Comparison of ENCODE assay signal across 9 cellular contexts in genomic region chr6:1311400-1312192, GRCh38. TPM values are rescaled to one million over a fixed set of nuclear protein-coding genes. Genes with fewer than 3 reads are reported as not detected.
DNase-seq lines count a peak whose midpoint lies in the region; ATAC-seq, FAIRE-seq and TF ChIP-seq lines count a peak whose summit lies in the region.
"Had no signal": no experiment of that assay in that cellular context is flagged by ENCODE, and none has a peak within 500 bp of the region (broad histone marks: within the 10 kb centered on the region; RNA-seq: fewer than 3 reads in every experiment).

A gene with protein sequence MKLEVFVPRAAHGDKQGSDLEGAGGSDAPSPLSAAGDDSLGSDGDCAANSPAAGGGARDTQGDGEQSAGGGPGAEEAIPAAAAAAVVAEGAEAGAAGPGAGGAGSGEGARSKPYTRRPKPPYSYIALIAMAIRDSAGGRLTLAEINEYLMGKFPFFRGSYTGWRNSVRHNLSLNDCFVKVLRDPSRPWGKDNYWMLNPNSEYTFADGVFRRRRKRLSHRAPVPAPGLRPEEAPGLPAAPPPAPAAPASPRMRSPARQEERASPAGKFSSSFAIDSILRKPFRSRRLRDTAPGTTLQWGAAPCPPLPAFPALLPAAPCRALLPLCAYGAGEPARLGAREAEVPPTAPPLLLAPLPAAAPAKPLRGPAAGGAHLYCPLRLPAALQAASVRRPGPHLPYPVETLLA (plus strand): TSS chr6:1312098. CDS start chr6:1312705, 607 bp downstream.

- no peak for TF ChIP-seq CTCF in chondrocyte (IDR thresholded peaks at IDR 0.05)
- peak; percentile 50 for TF ChIP-seq CTCF in HepG2 (CRISPR knock-in tag; IDR thresholded peaks at IDR 0.05)
- TF ChIP-seq CTCF in thoracic aorta (IDR thresholded peaks at IDR 0.05), result no peak

- no peaks in the 10 kb centered on the region; a peak in 1 of 5 replicates for H3K27me3 ChIP-seq in HepG2 (ENCODE audit: control insufficient read depth in 1 of 2, insufficient read depth in 2 of 2, low read length in 2 of 2)
- H3K27me3 ChIP-seq in thoracic aorta (replicated peaks; ENCODE audit: insufficient read depth), result peaks cover 7% of the 10 kb centered on the region

- H3K4me3 ChIP-seq in HepG2 (replicated peaks in 1 of 3; ENCODE audit: insufficient read depth in 1 of 3, low read depth in 2 of 3, low read length in 3 of 3) (peak within 1 kb of the TSS; percentile 98 to 99 (median 98)), thoracic aorta (peak within 1 kb of the TSS; percentile 64)

- WGBS in HepG2 (ENCODE audit: low lambda C conversion rate), result under 1% methylated on average over 37 of the region's 73 CpGs

- peak; percentile 74 for DNase-seq in Daoy (ENCODE audit: low read depth)
- DNase-seq in NCI-H1105 (lab: John Stamatoyannopoulos, UW), result peak; percentile 58
- no peak for DNase-seq in chondrocyte (ENCODE audit: low spot score)
- peak; percentile 95 for DNase-seq in HepG2 (ENCODE audit: low spot score)
- DNase-seq in thoracic aorta (ENCODE audit: low spot score), result no peak
- no peak for DNase-seq in central memory CD4-positive, alpha-beta T cell
- no peak for DNase-seq in stimulated activated CD4-positive, alpha-beta T cell treated with anti-CD3 and anti-CD28 coated beads, Interleukin-12 subunit alpha, Interleukin-12 subunit beta, amount 100 ng/mL, for 4 hours
- no peak for DNase-seq in COLO829 (ENCODE audit: low spot score)

- peaks cover 15% of the 10 kb centered on the region for H4K20me1 ChIP-seq in HepG2 (ENCODE audit: insufficient read depth, low read length)

- H3K4me1 Mint-ChIP-seq in chondrocyte (ENCODE audit: low read depth), result peaks cover 23% of the 10 kb centered on the region

- no peaks in the 10 kb centered on the region for H3K36me3 Mint-ChIP-seq in chondrocyte (ENCODE audit: low read depth)

- H3K4me2 ChIP-seq in HepG2 (ENCODE audit: low read depth, low read length), result peak within 1 kb of the TSS; percentile 98

- ATAC-seq in HepG2 (peak; percentile 79), thoracic aorta (ENCODE audit: insufficient number of reproducible peaks, low FRiP score, low read depth) (no peak)

- H2AFZ ChIP-seq in HepG2 (ENCODE audit: low read length), result peak within 1 kb of the TSS; percentile 1

- peaks cover 37% of the 10 kb centered on the region for H3K79me2 ChIP-seq in HepG2 (ENCODE audit: insufficient read depth, low read length)

- no peaks in the 10 kb centered on the region for H3K36me3 ChIP-seq in HepG2 (replicated peaks in 1 of 2; ENCODE audit: control insufficient read depth in 1 of 2, insufficient read depth in 2 of 2, low read length in 2 of 2)
- no peaks in the 10 kb centered on the region for H3K36me3 ChIP-seq in thoracic aorta

- no peak within 1 kb of the TSS for H3K27ac Mint-ChIP-seq in chondrocyte (ENCODE audit: unreplicated experiment)

- peak; percentile 84 for TF ChIP-seq RAD21 in HepG2 (CRISPR knock-in tag; IDR thresholded peaks at IDR 0.05)

- H3K27me3 Mint-ChIP-seq in chondrocyte (ENCODE audit: low read depth), result peaks cover 75% of the 10 kb centered on the region

- peak in 1 of 2 experiments; percentile 99; a peak in 2 of 4 replicates for TF ChIP-seq POLR2A in HepG2 (IDR thresholded peaks at IDR 0.05; ENCODE audit: insufficient read depth in 1 of 2, low read depth in 2 of 2, low read length in 2 of 2)

- no TSS peak for BruUV-seq in HepG2 (replicated peaks; lab: Mats Ljungman, UMichigan)

- H3K9me3 ChIP-seq in HepG2 (ENCODE audit: low read length) (no peaks in the 10 kb centered on the region), thoracic aorta (no peaks in the 10 kb centered on the region)

- peak; percentile 56; a peak in 3 of 4 replicates for TF ChIP-seq EP300 in HepG2 (IDR thresholded peaks at IDR 0.05; ENCODE audit: low read depth in 2 of 2, low read length in 2 of 2)
- TF ChIP-seq EP300 in HepG2 (CRISPR knock-in tag; IDR thresholded peaks at IDR 0.05; ENCODE audit: borderline replicate concordance), result no peak; the same call in 1 of the 2 replicates

- intact Hi-C loops in HepG2 (cut with micrococcal nuclease; ENCODE audit: unreplicated experiment), result loop anchor here (1.0 to 5.0 kb wide), 7 partner anchors 24 to 256 kb away; no protein-coding TSS in a partner anchor

- H3K4me1 ChIP-seq in HepG2 (ENCODE audit: insufficient read depth, low read length) (peaks cover 46% of the 10 kb centered on the region), thoracic aorta (ENCODE audit: control insufficient read depth in 1 of 2, low read depth in 2 of 2) (peaks cover 3 to 26% of the 10 kb centered on the region in 2 donors)

- POLR2A ChIA-PET in HepG2 (lab: Yijun Ruan, JAX), result interaction anchor here (0.9 to 12.0 kb wide), 58 partner anchors 9 to 477 kb away, joined by 3 to 900 read pairs (median 8); no protein-coding TSS in a partner anchor

- peaks cover 4% of the 10 kb centered on the region for H3K9me3 Mint-ChIP-seq in chondrocyte (ENCODE audit: low read depth)

- H3K4me3 Mint-ChIP-seq in chondrocyte (ENCODE audit: unreplicated experiment), result peak within 1 kb of the TSS; percentile 72

- CTCF ChIA-PET in HepG2 (lab: Yijun Ruan, JAX; ENCODE audit: low intra/inter-chr PET ratio, low total read pairs), result interaction anchor here (2.7 to 2.9 kb wide), 2 partner anchors 24 to 48 kb away, joined by 10 to 15 read pairs; no protein-coding TSS in a partner anchor

- peak within 1 kb of the TSS; percentile 99 for H3K9ac ChIP-seq in HepG2 (ENCODE audit: insufficient read depth, low read depth, low read length)

- FAIRE-seq in HepG2 (lab: Jason Lieb, UNC), result peak; percentile 51

- in situ Hi-C loops in HepG2 (cut with HindIII; ENCODE audit: extremely low pct_ligation_motif_present, low pct_unique_long_range_greater_than_20kb), result loop anchor here (5.0 kb wide), 2 partner anchors 44 to 254 kb away; no protein-coding TSS in a partner anchor

- peak within 1 kb of the TSS; percentile 97 for H3K27ac ChIP-seq in HepG2 (ENCODE audit: extremely low read length, insufficient read depth, low read length)
- H3K27ac ChIP-seq in thoracic aorta, result no peak within 1 kb of the TSS

TF ChIP-seq in HepG2, 621 proteins besides CTCF, POLR2A, EP300 and RAD21 (continues in another document):
- TF ChIP-seq, protein P1, sequence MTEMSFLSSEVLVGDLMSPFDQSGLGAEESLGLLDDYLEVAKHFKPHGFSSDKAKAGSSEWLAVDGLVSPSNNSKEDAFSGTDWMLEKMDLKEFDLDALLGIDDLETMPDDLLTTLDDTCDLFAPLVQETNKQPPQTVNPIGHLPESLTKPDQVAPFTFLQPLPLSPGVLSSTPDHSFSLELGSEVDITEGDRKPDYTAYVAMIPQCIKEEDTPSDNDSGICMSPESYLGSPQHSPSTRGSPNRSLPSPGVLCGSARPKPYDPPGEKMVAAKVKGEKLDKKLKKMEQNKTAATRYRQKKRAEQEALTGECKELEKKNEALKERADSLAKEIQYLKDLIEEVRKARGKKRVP (CRISPR knock-in tag; IDR thresholded peaks at IDR 0.05), result peak in 1 of 2 experiments; percentile 87; a peak in 1 of 4 replicates
- no peak for TF ChIP-seq SP1 (IDR thresholded peaks at IDR 0.05)
- TF ChIP-seq SP1 (CRISPR knock-in tag; IDR thresholded peaks at IDR 0.05), result peak; percentile 87
- no peak for TF ChIP-seq ZNF577 (CRISPR knock-in tag; IDR thresholded peaks at IDR 0.05; ENCODE audit: borderline replicate concordance, low read depth)
- TF ChIP-seq NFATC3 (CRISPR knock-in tag; IDR thresholded peaks at IDR 0.05), result peak; percentile 32; the same call in 1 of the 2 replicates
- peak; percentile 80 for TF ChIP-seq CREBL2 (CRISPR knock-in tag; IDR thresholded peaks at IDR 0.05; ENCODE audit: borderline replicate concordance)
- TF ChIP-seq, protein P2, sequence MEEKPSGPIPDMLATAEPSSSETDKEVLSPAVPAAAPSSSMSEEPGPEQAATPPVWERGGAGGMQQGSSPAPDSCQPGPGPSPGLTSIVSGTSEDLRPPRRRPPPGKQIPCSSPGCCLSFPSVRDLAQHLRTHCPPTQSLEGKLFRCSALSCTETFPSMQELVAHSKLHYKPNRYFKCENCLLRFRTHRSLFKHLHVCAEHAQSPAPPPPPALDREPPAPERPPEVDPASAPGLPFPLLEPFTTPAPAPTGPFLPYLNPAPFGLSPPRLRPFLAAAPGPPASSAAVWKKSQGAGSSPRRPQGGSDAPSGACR (CRISPR knock-in tag; IDR thresholded peaks at IDR 0.05), result peak; percentile 73; the same call in 1 of the 2 replicates
- peak; percentile 65 for TF ChIP-seq BHLHE40 (IDR thresholded peaks at IDR 0.05; ENCODE audit: low read length)

RNA-seq across cellular contexts. Expression of the gene that starts here (rescaled TPM):
- total RNA-seq in Daoy (2014; rRNA removed; shearing (Covaris generic)), result 0.06 and 0.63 TPM in 2 replicates
- total RNA-seq in chondrocyte (0.15 TPM in 1 of 3 replicates, not detected in the others), HepG2 (2016; rRNA removed; fragmentation: Illumina TruSeq; extraction: Trizol) (39.2 and 39.8 TPM in 2 replicates), thoracic aorta (1 to 10 TPM in 1 of 2 donors, not detected in 1; 5.1 TPM)
- total RNA-seq in HepG2 (2016; cell fraction: cytosol; rRNA removed; fragmentation: Illumina TruSeq; extraction: Trizol; ENCODE audit: low read depth), result 15.7 and 16.9 TPM in 2 replicates
- 33.8 and 40.6 TPM in 2 replicates for total RNA-seq in HepG2 (2016; cell fraction: insoluble cytoplasmic fraction; rRNA removed; fragmentation: Illumina TruSeq; extraction: Trizol)
- 48.5 and 52.3 TPM in 2 replicates for total RNA-seq in HepG2 (2016; cell fraction: membrane; rRNA removed; fragmentation: Illumina TruSeq; extraction: Trizol)
- 33.3 and 37.9 TPM in 2 replicates for total RNA-seq in HepG2 (2016; cell fraction: nucleus; rRNA removed; fragmentation: Illumina TruSeq; extraction: Trizol)
- 25.3 and 35.2 TPM in 2 replicates for polyA plus RNA-seq in HepG2 (2011; rRNA removed)
- polyA plus RNA-seq in HepG2 (2011; cell fraction: cytosol; rRNA removed), result 23.3 and 28.0 TPM in 2 replicates
- 24.4 and 38.2 TPM in 2 replicates for polyA plus RNA-seq in HepG2 (2011; cell fraction: nucleus; rRNA removed)
- 29.4 and 33.5 TPM in 2 replicates for polyA plus RNA-seq in HepG2 (2012)
- 14.0 and 20.5 TPM in 2 replicates for polyA plus RNA-seq in HepG2 (2016; cell fraction: cytosol; fragmentation: Illumina TruSeq; extraction: Trizol; ENCODE audit: low read depth)
- polyA plus RNA-seq in HepG2 (2016; cell fraction: insoluble cytoplasmic fraction; fragmentation: Illumina TruSeq; extraction: Trizol; ENCODE audit: low read depth), result 80.2 and 86.7 TPM in 2 replicates
- 44.4 and 57.9 TPM in 2 replicates for polyA plus RNA-seq in HepG2 (2016; cell fraction: membrane; fragmentation: Illumina TruSeq; extraction: Trizol; ENCODE audit: low read depth)
- 69.2 and 74.9 TPM in 2 replicates for polyA plus RNA-seq in HepG2 (2016; cell fraction: nucleus; fragmentation: Illumina TruSeq; extraction: Trizol; ENCODE audit: insufficient read depth, low read depth)
- polyA minus RNA-seq in HepG2 (2011; rRNA and poly(A)+ RNA removed; ENCODE audit: low replicate concordance), result 8.1 and 73.3 TPM in 2 replicates
- 46.4 and 59.0 TPM in 2 replicates for polyA minus RNA-seq in HepG2 (2011; cell fraction: cytosol; rRNA and poly(A)+ RNA removed)
- 48.1 and 66.8 TPM in 2 replicates for polyA minus RNA-seq in HepG2 (2011; cell fraction: nucleus; rRNA and poly(A)+ RNA removed)
- total RNA-seq: M059J had no signal

Comparison
In these comparisons a context has a peak if more than half of its experiments do, and no peak if none do; other contexts are left out.
1. Peak in DNase-seq in Daoy; RNA of the gene not detected or under 1 TPM.
2. DNase-seq: peak in NCI-H1105 (single experiment) and HepG2 (single experiment); none in chondrocyte (single experiment), thoracic aorta (single experiment), central memory CD4-positive, alpha-beta T cell (single experiment), stimulated activated CD4-positive, alpha-beta T cell treated with anti-CD3 and anti-CD28 coated beads, Interleukin-12 subunit alpha, Interleukin-12 subunit beta, amount 100 ng/mL, for 4 hours (single experiment) and COLO829 (single experiment).